In genomic region chr5:138725885-138726457, GRCh38 we compare ENCODE assay signal across 10 cellular contexts. TPM values are rescaled to one million over a fixed set of nuclear protein-coding genes. Genes with fewer than 3 reads are reported as not detected.
DNase-seq lines count a peak whose midpoint lies in the region; ATAC-seq, FAIRE-seq and TF ChIP-seq lines count a peak whose summit lies in the region.
"Had no signal": no experiment of that assay in that cellular context is flagged by ENCODE, and none has a peak within 500 bp of the region (broad histone marks: within the 10 kb centered on the region; RNA-seq: fewer than 3 reads in every experiment).

No MANE protein-coding gene starts in this region.

- FAIRE-seq in frontal cortex (lab: Jason Lieb, UNC) = no peak
- FAIRE-seq: colon had no signal

- H3K9me3 ChIP-seq in ascending aorta = no peaks in the 10 kb centered on the region
- no peaks in the 10 kb centered on the region for H3K9me3 ChIP-seq in iPS-20b (ENCODE audit: insufficient read depth, low read depth, low read length)
- no peaks in the 10 kb centered on the region for H3K9me3 ChIP-seq in gastrocnemius medialis

- DNase-seq in ELR (ENCODE audit: low read depth) (peak; percentile 33), ascending aorta (ENCODE audit: low spot score in 2 of 2) (no peak), gastrocnemius medialis (peak in 1 of 2 donors; percentile 7), frontal cortex (ENCODE audit: low spot score in 2 of 2) (no peak), GM13977 (ENCODE audit: low spot score) (no peak)
- DNase-seq in stimulated activated CD4-positive, alpha-beta T cell treated with anti-CD3 and anti-CD28 coated beads, Interleukin-1b, Interleukin-23, amount 100 ng/mL, for 48 hours = no peak
- DNase-seq in activated CD4-positive, alpha-beta T cell treated with anti-CD3 and anti-CD28 coated beads for 48 hours = no peak
- DNase-seq: activated CD4-positive, alpha-beta T cell treated with anti-CD3 and anti-CD28 coated beads for 36 hours had no signal

- H3K4me3 ChIP-seq in ascending aorta (peak overlapping the region in 1 of 2 donors; percentile 16), iPS-20b (ENCODE audit: low read length) (no peak overlapping the region), gastrocnemius medialis (no peak overlapping the region)

- ATAC-seq in gastrocnemius medialis = peak in 1 of 2 donors; percentile 25

- H3K27me3 ChIP-seq in ascending aorta (no peaks in the 10 kb centered on the region), iPS-20b (ENCODE audit: insufficient read depth, low read length) (no peaks in the 10 kb centered on the region), gastrocnemius medialis (no peaks in the 10 kb centered on the region)

- intact Hi-C loops in ascending aorta (cut with DNase I) = no loop called here
- intact Hi-C loops in gastrocnemius medialis (cut with DNase I; ENCODE audit: low total_unique reads) = loop anchor here (1.0 to 2.0 kb wide), 2 partner anchors 27 to 147 kb away; partner anchors contain the start of gene CTNNA1

- H3K4me1 ChIP-seq in ascending aorta (peaks cover 0 to 5% of the 10 kb centered on the region in 2 donors), iPS-20b (ENCODE audit: insufficient read depth, low read length) (peaks cover 30% of the 10 kb centered on the region), gastrocnemius medialis (peaks cover 24 to 37% of the 10 kb centered on the region in 2 donors)

- in situ Hi-C loops in gastrocnemius medialis (cut with MboI; ENCODE audit: low sequenced_read_pairs in 4 of 4) = no loop called here
- in situ Hi-C loops in GM13977 (cut with MboI; ENCODE audit: low pct_unique_long_range_greater_than_20kb, low sequenced_read_pairs, unreplicated experiment) = no loop called here

- peak overlapping the region; percentile 5; the same call in 1 of the 2 replicates for H3K9ac ChIP-seq in iPS-20b (ENCODE audit: low read depth, low read length)

- TF ChIP-seq CTCF in ascending aorta (IDR thresholded peaks at IDR 0.05) (no peak), gastrocnemius medialis (IDR thresholded peaks at IDR 0.05 in 4 of 5, conservative IDR thresholded peaks at IDR 0.05 in 1 of 5) (no peak), GM13977 (IDR thresholded peaks at IDR 0.05; ENCODE audit: extremely low read depth, insufficient read depth, missing control alignments) (no peak)

- H3K27ac ChIP-seq in ascending aorta = peak overlapping the region; percentile 71 to 77
- no peak overlapping the region for H3K27ac ChIP-seq in iPS-20b (ENCODE audit: low read length)
- peak overlapping the region; percentile 14 to 65 (median 38) for H3K27ac ChIP-seq in gastrocnemius medialis

- H3K36me3 ChIP-seq in ascending aorta (no peaks in the 10 kb centered on the region), iPS-20b (ENCODE audit: insufficient read depth, low read depth, low read length) (no peaks in the 10 kb centered on the region), gastrocnemius medialis (no peaks in the 10 kb centered on the region)

- no peak for TF ChIP-seq POLR2A in gastrocnemius medialis (IDR thresholded peaks at IDR 0.05)

RNA-seq across cellular contexts. Expression of gene CTNNA1, which starts 27.3 kb away (rescaled TPM):
- 310 TPM for total RNA-seq in ascending aorta
- 100 to 1,000 TPM in 3 of 4 donors, 10 to 100 TPM in 1; 92.6 to 164 (median 114) TPM for total RNA-seq in gastrocnemius medialis
- 220 TPM for total RNA-seq in frontal cortex
